Comparison of ENCODE assay signal across 10 cellular contexts in the genomic region with DNA sequence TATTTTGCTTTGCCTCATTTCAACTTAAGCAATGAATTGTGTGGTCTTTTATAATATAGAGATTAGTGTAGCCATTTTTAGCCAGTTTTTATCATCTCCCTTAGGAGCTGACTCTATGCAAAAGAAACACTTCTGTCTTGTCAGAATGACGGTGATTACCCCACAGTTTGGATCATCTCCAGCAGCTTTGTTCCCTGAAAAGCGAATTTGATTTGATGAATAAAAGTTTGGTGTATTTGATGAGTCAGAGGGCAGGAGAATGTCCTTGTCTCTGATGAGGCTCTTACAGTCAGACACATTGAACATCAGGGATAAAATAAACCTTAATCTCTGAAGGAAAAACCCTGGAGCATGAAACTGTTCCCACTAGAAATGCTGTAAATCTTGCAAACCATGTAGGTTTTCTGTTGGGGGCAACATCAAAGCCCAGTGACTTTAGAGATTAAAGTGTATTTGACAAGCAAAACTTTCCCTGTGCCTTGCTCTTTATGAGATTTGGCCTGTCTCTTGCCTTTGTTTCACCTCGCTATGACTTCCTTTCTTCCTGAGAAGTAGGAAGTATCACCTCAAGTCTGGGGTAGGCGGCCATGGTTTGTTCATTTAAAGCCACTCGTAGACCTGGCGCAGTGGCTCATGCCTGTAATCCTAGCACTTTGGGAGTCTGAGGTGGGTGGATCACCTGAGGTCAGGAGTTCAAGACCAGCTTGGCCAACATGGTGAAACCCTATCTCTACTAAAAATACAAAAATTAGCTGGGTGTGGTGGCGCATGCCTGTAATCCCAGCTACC.
A peak's percentile ranks its signal among the peaks of the same experiment; 100 is the strongest.
DNase-seq lines count a peak whose midpoint lies in the region; ATAC-seq, FAIRE-seq and TF ChIP-seq lines count a peak whose summit lies in the region.
"Had no signal": no experiment of that assay in that cellular context is flagged by ENCODE, and none has a peak within 500 bp of the region (broad histone marks: within the 10 kb centered on the region; RNA-seq: fewer than 3 reads in every experiment).

No MANE protein-coding gene starts in this region.

- H4K20me1 ChIP-seq in GM12878 (ENCODE audit: control insufficient read depth, insufficient read depth), result no peaks in the 10 kb centered on the region

- H3K4me2 ChIP-seq in GM12878 (ENCODE audit: control insufficient read depth, insufficient read depth), result no peak overlapping the region

- POLR2A ChIA-PET in GM12878 (lab: Charles Lee), result interaction anchor here (0.7 kb wide), 1 partner anchor 630 kb away, joined by 3 read pairs; no protein-coding TSS in a partner anchor

- TF ChIP-seq RAD21 in GM12878 (IDR thresholded peaks at IDR 0.05; ENCODE audit: insufficient read depth, low read depth, low read length), result no peak

- CTCF ChIA-PET in GM12878 (lab: Yijun Ruan, JAX), result interaction anchor here (0.6 to 2.2 kb wide), 5 partner anchors 20 to 718 kb away, joined by 3 to 7 read pairs (median 3); no protein-coding TSS in a partner anchor

- TF ChIP-seq CTCF in AG10803 (conservative IDR thresholded peaks at IDR 0.05; ENCODE audit: low read length) (no peak), GM12878 (IDR thresholded peaks at IDR 0.05 in 2 of 3, conservative IDR thresholded peaks at IDR 0.05 in 1 of 3; ENCODE audit: control insufficient read depth in 2 of 3, extremely low read depth in 1 of 3, insufficient read depth in 1 of 3, low read depth in 3 of 3, low read length in 3 of 3) (no peak)

- in situ Hi-C loops in KBM-7 (cut with MboI; ENCODE audit: low pct_unique_long_range_greater_than_20kb, low sequenced_read_pairs) (no loop called here), GM12878 (cut with MboI) (no loop called here)

- H2AFZ ChIP-seq in GM12878 (ENCODE audit: control insufficient read depth, low read depth, low read length), result no peak overlapping the region

- H3K4me3 ChIP-seq in AG10803 (ENCODE audit: low read length) (no peak overlapping the region), GM12878 (no peak overlapping the region), aorta (ENCODE audit: low read length in 2 of 2) (no peak overlapping the region)
- H3K4me3 ChIP-seq in effector memory CD4-positive, alpha-beta T cell (ENCODE audit: insufficient read depth, low read depth, low read length, poor library complexity, severe bottlenecking), result no peak overlapping the region

- FAIRE-seq in GM12878 (lab: Jason Lieb, UNC), result no peak
- FAIRE-seq: HTR-8/SVneo had no signal

- no peak overlapping the region for H3K9ac ChIP-seq in GM12878 (ENCODE audit: control insufficient read depth, insufficient read depth, low read length)

- intact Hi-C loops in GM12878 (cut with micrococcal nuclease; ENCODE audit: unreplicated experiment), result no loop called here
- intact Hi-C loops in aorta (cut with DNase I), result no loop called here

- H3K36me3 ChIP-seq in GM12878 (ENCODE audit: control insufficient read depth in 2 of 2, insufficient read depth in 2 of 2, low read length in 1 of 2), result no peaks in the 10 kb centered on the region
- H3K36me3 ChIP-seq in effector memory CD4-positive, alpha-beta T cell (ENCODE audit: control insufficient read depth, insufficient read depth, low read length), result no peaks in the 10 kb centered on the region
- H3K36me3 ChIP-seq in aorta (ENCODE audit: control insufficient read depth in 1 of 2, insufficient read depth in 2 of 2, low read length in 1 of 2), result peaks cover under 1 to 1% of the 10 kb centered on the region in 2 donors

- H3K9me3 ChIP-seq in GM12878 (replicated peaks; ENCODE audit: control insufficient read depth, insufficient read depth, low read length) (no peaks in the 10 kb centered on the region), aorta (ENCODE audit: control insufficient read depth, low read length) (no peaks in the 10 kb centered on the region)
- no peaks in the 10 kb centered on the region for H3K9me3 ChIP-seq in effector memory CD4-positive, alpha-beta T cell (ENCODE audit: control insufficient read depth, low read length)

- WGBS in GM12878 (ENCODE audit: insufficient coverage, insufficient replicate concordance, low lambda C conversion rate, missing lambda C conversion rate), result 97% methylated on average over 7 of the region's 7 CpGs
- 80 to 82% methylated on average over 7 of the region's 7 CpGs for WGBS in aorta, 2 donors

- no peaks in the 10 kb centered on the region for H3K79me2 ChIP-seq in GM12878 (ENCODE audit: control insufficient read depth, insufficient read depth, low read length)

- no peak for TF ChIP-seq EP300 in GM12878 (IDR thresholded peaks at IDR 0.05; ENCODE audit: borderline replicate concordance in 1 of 2, control insufficient read depth in 1 of 2, low read depth in 2 of 2, low read length in 2 of 2)

- BruUV-seq in GM12878 (replicated peaks; lab: Mats Ljungman, UMichigan), result no TSS peak

- H3K27ac ChIP-seq in GM12878 (ENCODE audit: control insufficient read depth, insufficient read depth) (no peak overlapping the region), aorta (ENCODE audit: low read depth in 1 of 2, low read length in 2 of 2) (no peak overlapping the region)
- no peak overlapping the region for H3K27ac ChIP-seq in effector memory CD4-positive, alpha-beta T cell (ENCODE audit: insufficient read depth, low read length, poor library complexity, severe bottlenecking)

- peak; percentile 90 for DNase-seq in AG10803 (ENCODE audit: low read depth)
- peak; percentile 23 for DNase-seq in KBM-7
- DNase-seq in GM12878 (ENCODE audit: low read depth, low spot score), result no peak
- peak; percentile 37 for DNase-seq in medulla oblongata (ENCODE audit: extremely low spot score)
- no peak for DNase-seq in NCI-H1930 (lab: John Stamatoyannopoulos, UW)
- no peak for DNase-seq in effector memory CD4-positive, alpha-beta T cell
- no peak for DNase-seq in aorta

- RAD21 ChIA-PET in GM12878 (lab: Charles Lee; ENCODE audit: unreplicated experiment), result no interaction called here

- SMC1A ChIA-PET in GM12878 (lab: Charles Lee; ENCODE audit: uncharacterized antibody, unreplicated experiment), result interaction anchor here (0.6 to 2.1 kb wide), 8 partner anchors 12 to 1172 kb away, joined by 3 to 7 read pairs (median 3); no protein-coding TSS in a partner anchor

- H3K27me3 ChIP-seq in GM12878 (replicated peaks in 1 of 2; ENCODE audit: control insufficient read depth in 2 of 2, insufficient read depth in 2 of 2, low read length in 1 of 2) (no peaks in the 10 kb centered on the region), aorta (ENCODE audit: control insufficient read depth in 1 of 2, insufficient read depth in 2 of 2, low read length in 1 of 2) (no peaks in the 10 kb centered on the region)
- no peaks in the 10 kb centered on the region for H3K27me3 ChIP-seq in effector memory CD4-positive, alpha-beta T cell (replicated peaks; ENCODE audit: control insufficient read depth, insufficient read depth, low read length, poor library complexity, severe bottlenecking)

- H3K4me1 ChIP-seq in GM12878 (ENCODE audit: control insufficient read depth, insufficient read depth, low read length) (no peaks in the 10 kb centered on the region), aorta (ENCODE audit: control insufficient read depth in 1 of 2, insufficient read depth in 2 of 2, low read length in 2 of 2) (peaks cover 2 to 3% of the 10 kb centered on the region in 2 donors)
- peaks cover 10% of the 10 kb centered on the region for H3K4me1 ChIP-seq in effector memory CD4-positive, alpha-beta T cell (ENCODE audit: control insufficient read depth, insufficient read depth, low read length, poor library complexity, severe bottlenecking)

- ATAC-seq in GM12878, result peak; percentile 24; the same call in 1 of the 3 replicates
- ATAC-seq in aorta (ENCODE audit: low FRiP score), result no peak
- ATAC-seq in HG03460 (IDR thresholded peaks at IDR 0.05; ENCODE audit: unreplicated experiment), result no peak
- ATAC-seq: WTC11 had no signal

- no peak for TF ChIP-seq POLR2A in GM12878 (IDR thresholded peaks at IDR 0.05; ENCODE audit: low read depth, low read length)

TF ChIP-seq in GM12878, 131 proteins besides CTCF, POLR2A, EP300 and RAD21:
- peak; percentile 43; the same call in 1 of the 2 replicates for TF ChIP-seq MTA2 (IDR thresholded peaks at IDR 0.05; ENCODE audit: low read depth)
- TF ChIP-seq SIN3A (IDR thresholded peaks at IDR 0.05; ENCODE audit: low read depth, low read length), result no peak
TF ChIP-seq in GM12878: peak in this region for 1.

Comparison
In these comparisons a context has a peak if more than half of its experiments do, and no peak if none do; other contexts are left out.
1. DNase-seq: peak in AG10803 (single experiment), KBM-7 (single experiment) and medulla oblongata (single experiment); none in GM12878 (single experiment), NCI-H1930 (0 of 2), effector memory CD4-positive, alpha-beta T cell (0 of 3) and aorta (0 of 2).